In genomic region chr16:28130099-28131088, GRCh38 we compare ENCODE assay signal across 10 cellular contexts.
DNase-seq lines count a peak whose midpoint lies in the region; FAIRE-seq and TF ChIP-seq lines count a peak whose summit lies in the region.
"Had no signal": no experiment of that assay in that cellular context is flagged by ENCODE, and none has a peak within 500 bp of the region (broad histone marks: within the 10 kb centered on the region; RNA-seq: fewer than 3 reads in every experiment).

No MANE protein-coding gene starts in this region.

- peaks cover 13 to 95% (median 88%) of the 10 kb centered on the region in 5 donors for H3K36me3 ChIP-seq in subcutaneous abdominal adipose tissue (ENCODE audit: control insufficient read depth in 5 of 5, insufficient read depth in 5 of 5, low read length in 5 of 5)

- H3K4me3 Mint-ChIP-seq in activated CD4-positive, alpha-beta T cell treated with anti-CD3 and anti-CD28 coated beads, Interleukin-2, amount 10 ng/mL, durations not matched to agents 7 days and 5 days: no peak overlapping the region
- H3K4me3 Mint-ChIP-seq in mesothelial cell of epicardium: no peak overlapping the region

- TF ChIP-seq POLR2A in H54 (IDR thresholded peaks at IDR 0.05; ENCODE audit: low read depth, low read length): no peak

- H3K4me3 ChIP-seq in astrocyte of the spinal cord (ENCODE audit: low read depth, low read length): no peak overlapping the region
- no peak overlapping the region for H3K4me3 ChIP-seq in subcutaneous abdominal adipose tissue (ENCODE audit: low read depth in 1 of 5, low read length in 5 of 5)

- H3K4me1 ChIP-seq in subcutaneous abdominal adipose tissue (ENCODE audit: control insufficient read depth in 5 of 5, insufficient read depth in 5 of 5, low read length in 5 of 5): peaks cover 0 to 3% (median 0%) of the 10 kb centered on the region in 5 donors

- H3K9ac ChIP-seq in subcutaneous abdominal adipose tissue (ENCODE audit: low read length in 5 of 5): no peak overlapping the region

- H3K27ac ChIP-seq in subcutaneous abdominal adipose tissue (ENCODE audit: low read depth, low read length): peak overlapping the region; percentile 60

- TF ChIP-seq CTCF in astrocyte of the spinal cord (IDR thresholded peaks at IDR 0.05; ENCODE audit: low read depth, low read length) (no peak), mesothelial cell of epicardium (IDR thresholded peaks at IDR 0.05; ENCODE audit: unreplicated experiment) (no peak)

- POLR2A ChIA-PET in activated CD4-positive, alpha-beta T cell treated with anti-CD3 and anti-CD28 coated beads, Interleukin-2, amount 10 ng/mL, durations not matched to agents 7 days and 5 days (lab: Charles Lee): interaction anchor here (0.6 kb wide), 1 partner anchor 139 kb away, joined by 4 read pairs; no protein-coding TSS in a partner anchor

- no peak for DNase-seq in activated CD4-positive, alpha-beta T cell treated with anti-CD3 and anti-CD28 coated beads, Interleukin-2, amount 10 ng/mL, durations not matched to agents 7 days and 5 days
- no peak for DNase-seq in activated CD4-positive, alpha-beta T cell treated with anti-CD3 and anti-CD28 coated beads for 1 hour
- DNase-seq in astrocyte of the spinal cord (ENCODE audit: low read depth, low spot score): peak; percentile 12
- no peak for DNase-seq in mesothelial cell of epicardium (ENCODE audit: low spot score in 2 of 2, unreplicated experiment in 2 of 2)
- DNase-seq in H54 (ENCODE audit: insufficient read length, low spot score): no peak
- no peak for DNase-seq in NCI-H2171 treated with DMSO at 0.1 percent for 48 hours (lab: John Stamatoyannopoulos, UW)
- DNase-seq in amygdala (lab: John Stamatoyannopoulos, UW): no peak
- DNase-seq: activated effector memory CD4-positive, alpha-beta T cell treated with Interleukin-2 at 50 U/mL for 16 hours; NCI-H69 had no signal

- no peaks in the 10 kb centered on the region for H3K27me3 ChIP-seq in subcutaneous abdominal adipose tissue (ENCODE audit: control insufficient read depth in 5 of 5, insufficient read depth in 4 of 5, low read length in 5 of 5)

- in situ Hi-C loops in astrocyte of the spinal cord (cut with HindIII; ENCODE audit: low sequenced_read_pairs): no loop called here

- H3K9me3 ChIP-seq in subcutaneous abdominal adipose tissue (ENCODE audit: control insufficient read depth in 5 of 5, low read length in 5 of 5): no peaks in the 10 kb centered on the region

- peaks cover 76% of the 10 kb centered on the region for H3K36me3 Mint-ChIP-seq in activated CD4-positive, alpha-beta T cell treated with anti-CD3 and anti-CD28 coated beads, Interleukin-2, amount 10 ng/mL, durations not matched to agents 7 days and 5 days (ENCODE audit: low read depth)
- H3K36me3 Mint-ChIP-seq in mesothelial cell of epicardium: peaks cover 58% of the 10 kb centered on the region

- peak overlapping the region; percentile 33 for H3K27ac Mint-ChIP-seq in activated CD4-positive, alpha-beta T cell treated with anti-CD3 and anti-CD28 coated beads, Interleukin-2, amount 10 ng/mL, durations not matched to agents 7 days and 5 days
- peak overlapping the region; percentile 35 for H3K27ac Mint-ChIP-seq in mesothelial cell of epicardium

- H3K27me3 Mint-ChIP-seq in activated CD4-positive, alpha-beta T cell treated with anti-CD3 and anti-CD28 coated beads, Interleukin-2, amount 10 ng/mL, durations not matched to agents 7 days and 5 days: no peaks in the 10 kb centered on the region
- H3K27me3 Mint-ChIP-seq in mesothelial cell of epicardium (ENCODE audit: low read depth): no peaks in the 10 kb centered on the region

- FAIRE-seq in H54 (lab: Jason Lieb, UNC): no peak

- H3K4me1 Mint-ChIP-seq in activated CD4-positive, alpha-beta T cell treated with anti-CD3 and anti-CD28 coated beads, Interleukin-2, amount 10 ng/mL, durations not matched to agents 7 days and 5 days: no peaks in the 10 kb centered on the region
- H3K4me1 Mint-ChIP-seq in mesothelial cell of epicardium: peaks cover 3% of the 10 kb centered on the region

- CTCF ChIA-PET in activated CD4-positive, alpha-beta T cell treated with anti-CD3 and anti-CD28 coated beads, Interleukin-2, amount 10 ng/mL, durations not matched to agents 7 days and 5 days (lab: Charles Lee): interaction anchor here (2.2 kb wide), 1 partner anchor 10 kb away, joined by 7 read pairs; no protein-coding TSS in a partner anchor

- no peaks in the 10 kb centered on the region for H3K9me3 Mint-ChIP-seq in activated CD4-positive, alpha-beta T cell treated with anti-CD3 and anti-CD28 coated beads, Interleukin-2, amount 10 ng/mL, durations not matched to agents 7 days and 5 days
- no peaks in the 10 kb centered on the region for H3K9me3 Mint-ChIP-seq in mesothelial cell of epicardium
